10 cellular contexts compared by ENCODE assay signal in the genomic region with DNA sequence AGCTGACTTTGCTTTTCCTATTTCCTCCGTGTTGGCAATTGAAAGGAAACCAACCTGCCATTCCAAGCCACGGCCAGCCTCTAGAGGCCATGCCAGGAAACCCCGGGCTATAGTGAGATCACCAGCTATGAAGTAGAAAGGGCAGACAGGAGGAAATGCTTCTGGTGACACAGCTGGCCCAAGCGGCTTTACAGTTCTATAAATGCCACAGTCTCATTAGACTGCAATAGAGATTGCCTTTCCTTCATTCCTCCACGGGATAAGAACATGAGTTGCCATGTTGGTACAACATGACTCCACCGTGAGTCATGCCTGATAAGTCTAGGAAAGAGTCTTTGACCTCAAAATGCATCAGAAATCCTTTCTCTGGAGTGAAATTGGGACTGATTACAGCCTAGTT.
A peak's percentile ranks its signal among the peaks of the same experiment; 100 is the strongest.
DNase-seq lines count a peak whose midpoint lies in the region; ATAC-seq, FAIRE-seq and TF ChIP-seq lines count a peak whose summit lies in the region.
"Had no signal": no experiment of that assay in that cellular context is flagged by ENCODE, and none has a peak within 500 bp of the region (broad histone marks: within the 10 kb centered on the region; RNA-seq: fewer than 3 reads in every experiment).

No MANE protein-coding gene starts in this region.

- no peak overlapping the region for H3K9ac ChIP-seq in adipocyte (ENCODE audit: low read length)
- H3K9ac ChIP-seq: KMS-11 had no signal

- H3K27me3 ChIP-seq in adipocyte (replicated peaks; ENCODE audit: control insufficient read depth, insufficient read depth, low read length) (no peaks in the 10 kb centered on the region), heart left ventricle (no peaks in the 10 kb centered on the region), thoracic aorta (replicated peaks; ENCODE audit: insufficient read depth) (no peaks in the 10 kb centered on the region)

- H3K4me1 ChIP-seq in adipocyte (ENCODE audit: control insufficient read depth, insufficient read depth, low read length) = peaks cover 17% of the 10 kb centered on the region
- H3K4me1 ChIP-seq in heart left ventricle = peaks cover 0 to 24% (median 6%) of the 10 kb centered on the region in 12 donors
- H3K4me1 ChIP-seq in thoracic aorta (ENCODE audit: control insufficient read depth in 1 of 2, low read depth in 2 of 2) = peaks cover 4 to 9% of the 10 kb centered on the region in 2 donors

- H3K9me3 ChIP-seq in adipocyte (ENCODE audit: control insufficient read depth, low read length) (no peaks in the 10 kb centered on the region), heart left ventricle (peaks cover 0 to 4% (median 0%) of the 10 kb centered on the region in 12 donors), thoracic aorta (no peaks in the 10 kb centered on the region)

- DNase-seq in H54 (ENCODE audit: insufficient read length, low spot score) = peak; percentile 19
- DNase-seq in adipocyte (ENCODE audit: low read depth) = peak; percentile 14
- DNase-seq in heart left ventricle = peak in 4 of 5 donors; percentile 30 to 69 (median 50)
- peak; percentile 26 for DNase-seq in thoracic aorta (ENCODE audit: low spot score)
- DNase-seq in NCI-H2107 (lab: John Stamatoyannopoulos, UW) = no peak
- no peak for DNase-seq in NCI-H1105 (lab: John Stamatoyannopoulos, UW)
- DNase-seq in stimulated activated CD4-positive, alpha-beta T cell treated with anti-CD3 and anti-CD28 coated beads, Interleukin-4, amount 100 ng/mL, for 4 hours = no peak
- DNase-seq: activated CD4-positive, alpha-beta T cell treated with anti-CD3 and anti-CD28 coated beads for 1 hour had no signal

- TF ChIP-seq CTCF in heart left ventricle (IDR thresholded peaks at IDR 0.05) = no peak
- no peak for TF ChIP-seq CTCF in thoracic aorta (IDR thresholded peaks at IDR 0.05)

- 11 to 43% (median 18%) methylated on average over 6 of the region's 6 CpGs for WGBS in heart left ventricle, 4 donors

- H3K36me3 ChIP-seq in adipocyte (ENCODE audit: control insufficient read depth, insufficient read depth, low read length, severe bottlenecking) = no peaks in the 10 kb centered on the region
- H3K36me3 ChIP-seq in heart left ventricle = no peaks in the 10 kb centered on the region
- H3K36me3 ChIP-seq in thoracic aorta = no peaks in the 10 kb centered on the region

- peak overlapping the region; percentile 41 to 89 (median 76) for H3K27ac ChIP-seq in heart left ventricle
- H3K27ac ChIP-seq in thoracic aorta = peak overlapping the region in 1 of 2 donors; percentile 37
- H3K27ac ChIP-seq: KMS-11 had no signal

- H3K4me3 ChIP-seq in adipocyte (ENCODE audit: low read length) (no peak overlapping the region), heart left ventricle (peak overlapping the region in 4 of 12 donors; percentile 14 to 34 (median 29)), thoracic aorta (no peak overlapping the region)

- ATAC-seq in heart left ventricle (peak; percentile 66 to 92 (median 88)), thoracic aorta (ENCODE audit: insufficient number of reproducible peaks, low FRiP score, low read depth) (peak; percentile 73)

- TF ChIP-seq POLR2A in H54 (IDR thresholded peaks at IDR 0.05; ENCODE audit: low read depth, low read length) (no peak), heart left ventricle (IDR thresholded peaks at IDR 0.05) (no peak)

- no peak for FAIRE-seq in H54 (lab: Jason Lieb, UNC)
- FAIRE-seq: D721Med had no signal

- intact Hi-C loops in heart left ventricle (cut with DNase I) = no loop called here

Comparison
In these comparisons a context has a peak if more than half of its experiments do, and no peak if none do; other contexts are left out.
1. DNase-seq: peak in H54 (single experiment), adipocyte (single experiment), heart left ventricle (4 of 5) and thoracic aorta (single experiment); none in NCI-H2107 (single experiment), NCI-H1105 (single experiment) and stimulated activated CD4-positive, alpha-beta T cell treated with anti-CD3 and anti-CD28 coated beads, Interleukin-4, amount 100 ng/mL, for 4 hours (0 of 2).